ENCODE assay signal across 14 cellular contexts in genomic region chr18:23977709-23978483, GRCh38. TPM values are rescaled to one million over a fixed set of nuclear protein-coding genes. Genes with fewer than 3 reads are reported as not detected.
A peak's percentile ranks its signal among the peaks of the same experiment; 100 is the strongest.
DNase-seq lines count a peak whose midpoint lies in the region; ATAC-seq, FAIRE-seq and TF ChIP-seq lines count a peak whose summit lies in the region.
"Had no signal": no experiment of that assay in that cellular context is flagged by ENCODE, and none has a peak within 500 bp of the region (broad histone marks: within the 10 kb centered on the region; RNA-seq: fewer than 3 reads in every experiment).

No MANE protein-coding gene starts in this region.

- peaks cover 10 to 29% of the 10 kb centered on the region in 2 donors for H3K9me3 Mint-ChIP-seq in activated naive CD4-positive, alpha-beta T cell treated with anti-CD3 and anti-CD28 coated beads, Interleukin-2, amount 50 U/mL, for 72 hours
- H3K9me3 Mint-ChIP-seq in mesothelial cell of epicardium = peaks cover 22% of the 10 kb centered on the region

- no peak for DNase-seq in activated CD4-positive, CD25-positive, alpha-beta regulatory T cell (lab: John Stamatoyannopoulos, UW)
- no peak for DNase-seq in GM12892 (ENCODE audit: insufficient read length)
- no peak for DNase-seq in activated naive CD4-positive, alpha-beta T cell treated with anti-CD3 and anti-CD28 coated beads, Interleukin-2, amount 50 U/mL, for 72 hours (ENCODE audit: low spot score in 2 of 2)
- DNase-seq in mesothelial cell of epicardium (ENCODE audit: low spot score in 2 of 2, unreplicated experiment in 2 of 2) = no peak
- DNase-seq in kidney tubule cell (ENCODE audit: low spot score) = no peak
- DNase-seq: ACHN; activated CD4-positive, CD25-positive, alpha-beta regulatory T cell treated with anti-CD3 and anti-CD28 coated beads, Interleukin-2, amount 50 U/mL, for 72 hours; amniotic stem cell; kidney glomerular epithelial cell; NCI-H526 had no signal

- H3K27me3 Mint-ChIP-seq in mesothelial cell of epicardium (ENCODE audit: low read depth) = peaks cover 16% of the 10 kb centered on the region

- FAIRE-seq in GM12892 (lab: Jason Lieb, UNC) = peak; percentile 38
- FAIRE-seq: HTR-8/SVneo had no signal

- H3K36me3 Mint-ChIP-seq in activated naive CD4-positive, alpha-beta T cell treated with anti-CD3 and anti-CD28 coated beads, Interleukin-2, amount 50 U/mL, for 72 hours = peaks cover 10 to 29% of the 10 kb centered on the region in 2 donors
- H3K36me3 Mint-ChIP-seq in mesothelial cell of epicardium = no peaks in the 10 kb centered on the region

- H3K4me3 Mint-ChIP-seq in mesothelial cell of epicardium = no peak overlapping the region

- H3K4me1 Mint-ChIP-seq in mesothelial cell of epicardium = peaks cover 20% of the 10 kb centered on the region

- peak; percentile 60 to 73 for ATAC-seq in activated CD4-positive, CD25-positive, alpha-beta regulatory T cell treated with anti-CD3 and anti-CD28 coated beads, Interleukin-2, amount 50 U/mL, for 24 hours
- peak; percentile 59 to 68 for ATAC-seq in activated naive CD4-positive, alpha-beta T cell treated with anti-CD3 and anti-CD28 coated beads, Interleukin-2, amount 50 U/mL, for 72 hours
- no peak for ATAC-seq in HG03196 (IDR thresholded peaks at IDR 0.05; ENCODE audit: unreplicated experiment)
- ATAC-seq in GM18873 (IDR thresholded peaks at IDR 0.05; ENCODE audit: low FRiP score, unreplicated experiment) = no peak

- TF ChIP-seq POLR2A in GM12892 (IDR thresholded peaks at IDR 0.05; ENCODE audit: low read depth, low read length) = no peak

- peak overlapping the region; percentile 31 to 47 for H3K27ac Mint-ChIP-seq in activated naive CD4-positive, alpha-beta T cell treated with anti-CD3 and anti-CD28 coated beads, Interleukin-2, amount 50 U/mL, for 72 hours
- H3K27ac Mint-ChIP-seq in mesothelial cell of epicardium = peak overlapping the region; percentile 2

- TF ChIP-seq CTCF in mesothelial cell of epicardium (IDR thresholded peaks at IDR 0.05; ENCODE audit: unreplicated experiment) = no peak

RNA-seq across cellular contexts. Expression of gene TTC39C, which starts 36.7 kb away (rescaled TPM):
- polyA plus RNA-seq in GM12892 (2012; ENCODE audit: missing spikeins) = 83.9 TPM
- 10 to 100 TPM; 44.0 to 46.2 TPM for total RNA-seq in activated naive CD4-positive, alpha-beta T cell treated with anti-CD3 and anti-CD28 coated beads, Interleukin-2, amount 50 U/mL, for 72 hours
- 22.9 to 26.6 TPM (median 24.7 TPM) in 3 replicates for total RNA-seq in mesothelial cell of epicardium

Comparison
In these comparisons a context has a peak if more than half of its experiments do, and no peak if none do; other contexts are left out.
1. ATAC-seq: peak in activated CD4-positive, CD25-positive, alpha-beta regulatory T cell treated with anti-CD3 and anti-CD28 coated beads, Interleukin-2, amount 50 U/mL, for 24 hours (2 of 2) and activated naive CD4-positive, alpha-beta T cell treated with anti-CD3 and anti-CD28 coated beads, Interleukin-2, amount 50 U/mL, for 72 hours (2 of 2); none in HG03196 (single experiment) and GM18873 (single experiment).